10 cellular contexts compared by ENCODE assay signal in the genomic region with DNA sequence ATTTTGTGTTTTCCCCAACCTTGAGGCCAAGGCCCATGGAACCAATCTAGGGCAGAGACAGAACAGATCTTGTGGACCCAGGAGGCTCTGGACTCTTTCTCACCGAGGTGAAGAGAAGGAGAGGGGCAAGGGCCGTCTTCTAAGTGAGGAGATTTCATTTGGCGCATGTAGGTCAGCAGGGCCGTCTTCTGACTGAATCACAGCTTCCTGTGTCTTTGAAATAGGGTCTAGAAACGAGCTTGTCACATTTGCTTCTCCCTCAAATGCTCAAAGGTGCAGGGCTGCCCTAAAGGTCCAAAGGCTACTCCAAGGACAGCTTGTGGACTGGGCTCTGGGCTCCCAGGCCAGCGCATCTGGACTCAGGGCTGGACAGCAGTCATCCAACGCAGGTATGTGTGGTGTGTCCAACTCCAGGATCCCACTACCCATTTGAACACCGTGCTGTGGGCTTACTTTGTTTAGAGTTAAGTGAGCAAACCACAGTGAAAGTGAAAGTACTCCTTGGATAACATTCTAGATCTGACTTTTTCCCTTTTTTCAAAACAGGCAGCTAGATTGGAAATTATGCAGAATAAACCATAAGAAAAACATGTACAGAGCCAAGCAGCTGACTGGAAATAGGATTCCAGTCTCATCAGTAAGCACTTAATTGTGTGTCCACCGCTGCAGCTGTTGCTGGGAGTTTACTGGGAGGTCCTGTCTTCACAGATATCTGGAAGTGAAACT.
DNase-seq lines count a peak whose midpoint lies in the region; ATAC-seq and TF ChIP-seq lines count a peak whose summit lies in the region.
"Had no signal": no experiment of that assay in that cellular context is flagged by ENCODE, and none has a peak within 500 bp of the region (broad histone marks: within the 10 kb centered on the region; RNA-seq: fewer than 3 reads in every experiment).

No MANE protein-coding gene starts in this region.

- H3K9ac ChIP-seq in fibroblast of lung (ENCODE audit: insufficient read depth, low read length) (no peak overlapping the region), smooth muscle cell (ENCODE audit: low read depth) (no peak overlapping the region)

- H3K4me1 ChIP-seq in Peyer's patch (peaks cover 0 to 13% (median 0%) of the 10 kb centered on the region in 4 donors), fibroblast of lung (ENCODE audit: control insufficient read depth, extremely low read depth, insufficient read depth, low read length) (no peaks in the 10 kb centered on the region), smooth muscle cell (ENCODE audit: low read depth) (no peaks in the 10 kb centered on the region)

- H3K4me2 ChIP-seq in fibroblast of lung (ENCODE audit: extremely low read depth, insufficient read depth, low read length) (peak overlapping the region; percentile 59), smooth muscle cell (no peak overlapping the region)

- H3K36me3 ChIP-seq in Peyer's patch (no peaks in the 10 kb centered on the region), fibroblast of lung (ENCODE audit: control insufficient read depth, insufficient read depth, low read length) (no peaks in the 10 kb centered on the region), smooth muscle cell (ENCODE audit: low read depth) (no peaks in the 10 kb centered on the region)

- WGBS in smooth muscle cell (ENCODE audit: low lambda C conversion rate) = 80% methylated on average over 9 of the region's 9 CpGs

- DNase-seq in GM03348 (ENCODE audit: low spot score) (peak; percentile 26), Peyer's patch (no peak), fibroblast of lung (ENCODE audit: low read depth in 2 of 2) (peak; percentile 51 to 72), sciatic nerve (ENCODE audit: low spot score) (no peak), NCI-H226 (no peak), LoVo (ENCODE audit: low spot score) (no peak), smooth muscle cell (lab: John Stamatoyannopoulos, UW; ENCODE audit: unreplicated experiment) (no peak)
- DNase-seq: effector CD4-positive, alpha-beta T cell; retina had no signal

- H2AFZ ChIP-seq in fibroblast of lung (ENCODE audit: low read length) (peak overlapping the region; percentile 86), smooth muscle cell (ENCODE audit: low read depth) (no peak overlapping the region)

- H3K27me3 ChIP-seq in Peyer's patch = no peaks in the 10 kb centered on the region
- H3K27me3 ChIP-seq in fibroblast of lung (ENCODE audit: control insufficient read depth, insufficient read depth, low read length) = no peaks in the 10 kb centered on the region
- H3K27me3 ChIP-seq in smooth muscle cell (ENCODE audit: low read depth) = no peaks in the 10 kb centered on the region

- TF ChIP-seq POLR2A in Peyer's patch (IDR thresholded peaks at IDR 0.05) = no peak

- H4K20me1 ChIP-seq in fibroblast of lung (ENCODE audit: control insufficient read depth, extremely low read depth, insufficient read depth, low read length) = no peaks in the 10 kb centered on the region
- H4K20me1 ChIP-seq in smooth muscle cell (ENCODE audit: low read depth) = no peaks in the 10 kb centered on the region

- TF ChIP-seq CTCF in Peyer's patch (IDR thresholded peaks at IDR 0.05) (no peak), fibroblast of lung (conservative IDR thresholded peaks at IDR 0.05 in 1 of 2, IDR thresholded peaks at IDR 0.05 in 1 of 2; ENCODE audit: low read depth in 1 of 2, low read length in 2 of 2) (no peak), smooth muscle cell (IDR thresholded peaks at IDR 0.05; ENCODE audit: borderline replicate concordance, insufficient read depth, poor library complexity, severe bottlenecking) (no peak)

- no peaks in the 10 kb centered on the region for H3K9me3 ChIP-seq in Peyer's patch
- H3K9me3 ChIP-seq in fibroblast of lung (ENCODE audit: control insufficient read depth, insufficient read depth, low read depth, low read length) = no peaks in the 10 kb centered on the region
- H3K9me3 ChIP-seq in smooth muscle cell (replicated peaks; ENCODE audit: low read depth) = no peaks in the 10 kb centered on the region

- no peaks in the 10 kb centered on the region for H3K79me2 ChIP-seq in fibroblast of lung (ENCODE audit: control insufficient read depth, insufficient read depth, low read length)
- H3K79me2 ChIP-seq in smooth muscle cell (ENCODE audit: low read depth) = no peaks in the 10 kb centered on the region

- intact Hi-C loops in sciatic nerve (cut with DNase I) = no loop called here

- H3K27ac ChIP-seq in Peyer's patch = peak overlapping the region in 2 of 4 donors; percentile 47 to 55
- H3K27ac ChIP-seq in fibroblast of lung (ENCODE audit: insufficient read depth, low read length) = no peak overlapping the region
- H3K27ac ChIP-seq in smooth muscle cell (ENCODE audit: low read depth) = no peak overlapping the region

- no peaks in the 10 kb centered on the region for H3F3A ChIP-seq in smooth muscle cell (ENCODE audit: low read depth)

- ATAC-seq in sciatic nerve (peak; percentile 56), GM18907 (IDR thresholded peaks at IDR 0.05; ENCODE audit: unreplicated experiment) (no peak)

- H3K4me3 ChIP-seq in Peyer's patch (peak overlapping the region in 3 of 4 donors; percentile 1 to 16 (median 1)), fibroblast of lung (replicated peaks in 1 of 4; ENCODE audit: control extremely low read depth in 1 of 4, insufficient read depth in 1 of 4, low read depth in 3 of 4, low read length in 4 of 4) (peak overlapping the region in 2 of 4 experiments; percentile 7 to 36), smooth muscle cell (no peak overlapping the region)

Comparison
In these comparisons a context has a peak if more than half of its experiments do, and no peak if none do; other contexts are left out.
1. DNase-seq: peak in GM03348 (single experiment) and fibroblast of lung (2 of 2); none in Peyer's patch (0 of 3), sciatic nerve (single experiment), NCI-H226 (single experiment), LoVo (single experiment) and smooth muscle cell (single experiment).